Comparison of ENCODE assay signal across 14 cellular contexts in the genomic region with DNA sequence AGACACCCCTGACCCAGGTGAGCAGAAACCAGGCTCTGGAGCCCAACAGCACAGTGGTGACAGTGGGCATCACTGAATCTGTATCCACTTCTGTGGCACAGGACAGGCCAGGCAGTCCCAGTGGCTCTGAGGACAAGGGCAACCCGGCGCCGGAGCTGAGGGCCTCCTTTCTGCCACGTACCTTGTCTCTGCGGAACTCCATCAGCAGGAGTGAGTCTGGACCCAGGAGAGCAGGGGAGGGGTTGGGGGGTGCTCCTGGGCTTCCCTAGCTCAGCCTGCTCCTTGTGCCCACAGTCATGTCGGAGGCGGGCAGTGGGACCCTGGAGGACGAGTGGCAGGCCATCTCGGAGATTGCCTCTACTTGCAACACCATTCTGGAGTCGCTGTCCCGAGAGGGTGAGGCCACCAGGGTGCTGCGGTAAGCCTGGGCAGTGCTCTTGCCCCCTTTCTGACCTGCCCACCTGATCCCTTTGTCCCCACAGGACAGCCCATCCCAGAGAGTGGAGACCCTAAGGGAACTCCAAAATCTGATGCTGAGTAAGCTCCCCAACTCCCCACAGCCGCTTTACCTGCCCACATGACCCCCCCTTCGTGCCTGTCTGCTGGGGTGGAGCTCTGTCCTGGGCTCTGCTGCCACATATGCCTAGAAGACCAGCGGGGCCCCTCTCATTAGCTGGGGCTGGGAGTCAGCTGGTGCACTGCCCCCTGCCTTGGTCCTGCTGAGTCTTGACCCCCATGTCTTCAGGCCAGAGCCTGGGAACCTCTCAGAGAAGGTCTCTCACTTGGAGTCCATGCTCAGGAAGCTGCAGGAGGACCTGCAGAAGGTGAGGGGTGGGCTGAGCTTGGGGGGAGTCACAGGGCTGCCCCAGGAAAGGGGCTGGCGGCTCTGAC. TPM values are rescaled to one million over a fixed set of nuclear protein-coding genes. Genes with fewer than 3 reads are reported as not detected.
DNase-seq lines count a peak whose midpoint lies in the region; ATAC-seq, FAIRE-seq and TF ChIP-seq lines count a peak whose summit lies in the region.
"Had no signal": no experiment of that assay in that cellular context is flagged by ENCODE, and none has a peak within 500 bp of the region (broad histone marks: within the 10 kb centered on the region; RNA-seq: fewer than 3 reads in every experiment).

No MANE protein-coding gene starts in this region.

- no peaks in the 10 kb centered on the region for H3K9me2 ChIP-seq in Karpas-422 (replicated peaks; ENCODE audit: insufficient read depth, low read length)

- intact Hi-C loops in sciatic nerve (cut with DNase I) = no loop called here

- H2AFZ ChIP-seq in Karpas-422 (ENCODE audit: low read length) = no peak overlapping the region

- H3K27ac Mint-ChIP-seq in CD4-positive, CD25-positive, alpha-beta regulatory T cell = peak overlapping the region in 2 of 3 donors; percentile 29 to 77
- no peak overlapping the region for H3K27ac Mint-ChIP-seq in glutamatergic neuron (ENCODE audit: unreplicated experiment)

- TF ChIP-seq CTCF in glutamatergic neuron (IDR thresholded peaks at IDR 0.05; ENCODE audit: partially characterized antibody, unreplicated experiment) = no peak

- H3K9me3 ChIP-seq in CD4-positive, CD25-positive, alpha-beta regulatory T cell (ENCODE audit: control insufficient read depth in 2 of 2, low read length in 2 of 2) = no peaks in the 10 kb centered on the region
- H3K9me3 ChIP-seq in Karpas-422 (ENCODE audit: low read length) = no peaks in the 10 kb centered on the region
- H3K9me3 ChIP-seq: MG63, tibial nerve had no signal

- ATAC-seq in CD4-positive, CD25-positive, alpha-beta regulatory T cell (ENCODE audit: low read depth in 2 of 2) = no peak
- no peak for ATAC-seq in sciatic nerve

- H3K4me1 ChIP-seq in CD4-positive, CD25-positive, alpha-beta regulatory T cell (ENCODE audit: control insufficient read depth, insufficient read depth, low read length, poor library complexity, severe bottlenecking) = peaks cover 34% of the 10 kb centered on the region
- peaks cover 24% of the 10 kb centered on the region for H3K4me1 ChIP-seq in Karpas-422 (ENCODE audit: low read length)

- FAIRE-seq in GM12891 (lab: Jason Lieb, UNC) = no peak
- FAIRE-seq: endometrium had no signal

- H3K9me3 Mint-ChIP-seq in CD4-positive, CD25-positive, alpha-beta regulatory T cell = no peaks in the 10 kb centered on the region
- H3K9me3 Mint-ChIP-seq in glutamatergic neuron (ENCODE audit: unreplicated experiment) = peaks cover 17% of the 10 kb centered on the region

- H3K4me2 ChIP-seq in Karpas-422 (ENCODE audit: low read depth, low read length, poor library complexity, severe bottlenecking) = no peak overlapping the region

- H3K27ac ChIP-seq in CD4-positive, CD25-positive, alpha-beta regulatory T cell (ENCODE audit: insufficient read depth, low read length, poor library complexity, severe bottlenecking) = no peak overlapping the region
- H3K27ac ChIP-seq in Karpas-422 (ENCODE audit: low read length) = no peak overlapping the region

- no peaks in the 10 kb centered on the region; the same call in 1 of the 2 replicates for H3K79me2 ChIP-seq in Karpas-422 (ENCODE audit: low read length)

- H3K4me1 Mint-ChIP-seq in CD4-positive, CD25-positive, alpha-beta regulatory T cell = peaks cover 0 to 37% (median 20%) of the 10 kb centered on the region in 4 donors
- peaks cover 12% of the 10 kb centered on the region for H3K4me1 Mint-ChIP-seq in glutamatergic neuron (ENCODE audit: low read depth, unreplicated experiment)

- H3K36me3 ChIP-seq in CD4-positive, CD25-positive, alpha-beta regulatory T cell (ENCODE audit: control insufficient read depth, insufficient read depth, low read length) = peaks cover 55% of the 10 kb centered on the region
- H3K36me3 ChIP-seq in Karpas-422 (ENCODE audit: insufficient read depth, low read length) = peaks cover 12% of the 10 kb centered on the region; the same call in 1 of the 2 replicates

- H3K36me3 Mint-ChIP-seq in CD4-positive, CD25-positive, alpha-beta regulatory T cell = peaks cover 6% of the 10 kb centered on the region
- no peaks in the 10 kb centered on the region for H3K36me3 Mint-ChIP-seq in glutamatergic neuron (ENCODE audit: unreplicated experiment)

- no peak for DNase-seq in CD4-positive, CD25-positive, alpha-beta regulatory T cell
- peak; percentile 32 for DNase-seq in Karpas-422
- DNase-seq in glutamatergic neuron = peak; percentile 17
- peak; percentile 58 for DNase-seq in sciatic nerve (ENCODE audit: low spot score)
- no peak for DNase-seq in NCI-H2081 (lab: John Stamatoyannopoulos, UW)
- no peak for DNase-seq in GM12891 (ENCODE audit: insufficient read length, low spot score)
- no peak for DNase-seq in nucleus accumbens (lab: John Stamatoyannopoulos, UW)
- DNase-seq in glomerular visceral epithelial cell (ENCODE audit: extremely low spot score) = no peak
- DNase-seq: activated naive CD4-positive, alpha-beta T cell treated with Interleukin-2 at 50 U/mL for 16 hours; MG63; SHP77 treated with DMSO at 0.1 percent for 48 hours; stimulated activated CD4-positive, alpha-beta T cell treated with anti-CD3 and anti-CD28 coated beads, Interleukin-12 subunit alpha, Interleukin-12 subunit beta, amount 100 ng/mL, for 4 hours had no signal

- no peak overlapping the region for H3K9ac ChIP-seq in Karpas-422 (ENCODE audit: low read length)

- peaks cover 11% of the 10 kb centered on the region for H3K27me3 Mint-ChIP-seq in CD4-positive, CD25-positive, alpha-beta regulatory T cell
- H3K27me3 Mint-ChIP-seq in glutamatergic neuron (ENCODE audit: unreplicated experiment) = peaks cover 17% of the 10 kb centered on the region

- H3K4me3 Mint-ChIP-seq in CD4-positive, CD25-positive, alpha-beta regulatory T cell = peak overlapping the region in 1 of 4 donors; percentile 32
- H3K4me3 Mint-ChIP-seq in glutamatergic neuron (ENCODE audit: unreplicated experiment) = no peak overlapping the region

- H3K4me3 ChIP-seq in CD4-positive, CD25-positive, alpha-beta regulatory T cell (ENCODE audit: low read depth, low read length) = no peak overlapping the region
- H3K4me3 ChIP-seq in Karpas-422 (ENCODE audit: low read length) = no peak overlapping the region
- H3K4me3 ChIP-seq: MG63, tibial nerve had no signal

- TF ChIP-seq POLR2A in GM12891 (IDR thresholded peaks at IDR 0.05; ENCODE audit: low read depth, low read length) = no peak

- no peaks in the 10 kb centered on the region for H3K27me3 ChIP-seq in CD4-positive, CD25-positive, alpha-beta regulatory T cell (ENCODE audit: control insufficient read depth, insufficient read depth, low read length)
- H3K27me3 ChIP-seq in Karpas-422 (ENCODE audit: low read length) = no peaks in the 10 kb centered on the region
- H3K27me3 ChIP-seq: MG63, tibial nerve had no signal

- no peaks in the 10 kb centered on the region; the same call in 1 of the 2 replicates for H4K20me1 ChIP-seq in Karpas-422 (ENCODE audit: insufficient read depth, low read depth, low read length)

TF ChIP-seq in GM12891, 5 proteins besides CTCF, POLR2A, EP300 and RAD21:
- TF ChIP-seq POU2F2 (IDR thresholded peaks at IDR 0.05; ENCODE audit: low read depth, low read length) = no peak
TF ChIP-seq in GM12891: peak in this region for 0.

RNA-seq across cellular contexts. Expression of a gene that starts 12.0 kb away (rescaled TPM):
- 200 TPM for total RNA-seq in CD4-positive, CD25-positive, alpha-beta regulatory T cell
- 10 to 100 TPM; 74.7 to 91.5 (median 83.1) TPM for polyA plus RNA-seq in CD4-positive, CD25-positive, alpha-beta regulatory T cell
- 74.6 and 123 TPM in 2 replicates for total RNA-seq in Karpas-422 (2014; rRNA removed; shearing (Covaris generic); ENCODE audit: low replicate concordance)
- total RNA-seq in glutamatergic neuron (ENCODE audit: unreplicated experiment) = 21.4 TPM
- 86.9 TPM for total RNA-seq in sciatic nerve
- polyA plus RNA-seq in GM12891 (2012; ENCODE audit: low read depth, missing spikeins) = 62.2 TPM

RNA-seq across cellular contexts. Expression of a gene that starts 12.8 kb away (rescaled TPM):
- 295 TPM for total RNA-seq in CD4-positive, CD25-positive, alpha-beta regulatory T cell
- polyA plus RNA-seq in CD4-positive, CD25-positive, alpha-beta regulatory T cell = 10 to 100 TPM; 40.3 to 66.1 (median 53.3) TPM
- total RNA-seq in Karpas-422 (2014; rRNA removed; shearing (Covaris generic); ENCODE audit: low replicate concordance) = 42.6 and 44.0 TPM in 2 replicates
- 61.2 TPM for total RNA-seq in glutamatergic neuron (ENCODE audit: unreplicated experiment)
- 95.6 TPM for total RNA-seq in sciatic nerve
- polyA plus RNA-seq in GM12891 (2012; ENCODE audit: low read depth, missing spikeins) = 41.3 TPM

RNA-seq across cellular contexts. Expression of a gene that starts 34.3 kb away (rescaled TPM):
- total RNA-seq in CD4-positive, CD25-positive, alpha-beta regulatory T cell = 61.3 TPM
- 1 to 10 TPM; 1.9 to 2.6 (median 2.2) TPM for polyA plus RNA-seq in CD4-positive, CD25-positive, alpha-beta regulatory T cell
- total RNA-seq in Karpas-422 (2014; rRNA removed; shearing (Covaris generic); ENCODE audit: low replicate concordance) = 20.4 and 28.5 TPM in 2 replicates
- total RNA-seq in glutamatergic neuron (ENCODE audit: unreplicated experiment) (43.3 TPM), sciatic nerve (23.9 TPM)
- 15.4 TPM for polyA plus RNA-seq in GM12891 (2012; ENCODE audit: low read depth, missing spikeins)

RNA-seq across cellular contexts. Expression of a gene that starts 35.9 kb away (rescaled TPM):
- total RNA-seq in CD4-positive, CD25-positive, alpha-beta regulatory T cell = 73.1 TPM
- 10 to 100 TPM in 2 of 4 donors, 1 to 10 TPM in 2; 8.1 to 11.6 (median 9.8) TPM for polyA plus RNA-seq in CD4-positive, CD25-positive, alpha-beta regulatory T cell
- 11.8 and 28.0 TPM in 2 replicates for total RNA-seq in Karpas-422 (2014; rRNA removed; shearing (Covaris generic); ENCODE audit: low replicate concordance)
- total RNA-seq in glutamatergic neuron (ENCODE audit: unreplicated experiment) (58.6 TPM), sciatic nerve (132 TPM)
- 26.7 TPM for polyA plus RNA-seq in GM12891 (2012; ENCODE audit: low read depth, missing spikeins)

RNA-seq across cellular contexts. Expression of a gene that starts 54.3 kb away (rescaled TPM):
- 5.5 TPM for total RNA-seq in CD4-positive, CD25-positive, alpha-beta regulatory T cell
- 1 to 10 TPM in 1 of 4 donors, under 1 TPM in 2, not detected in 1; 0.19 to 1.5 (median 0.76) TPM for polyA plus RNA-seq in CD4-positive, CD25-positive, alpha-beta regulatory T cell
- total RNA-seq in Karpas-422 (2014; rRNA removed; shearing (Covaris generic); ENCODE audit: low replicate concordance) = 0.25 and 0.48 TPM in 2 replicates
- total RNA-seq in glutamatergic neuron (ENCODE audit: unreplicated experiment) (0.69 TPM), sciatic nerve (1.5 TPM)
- polyA plus RNA-seq in GM12891 (2012; ENCODE audit: low read depth, missing spikeins) = 0.09 TPM

Comparison
In these comparisons a context has a peak if more than half of its experiments do, and no peak if none do; other contexts are left out.
1. DNase-seq: peak in Karpas-422 (single experiment), glutamatergic neuron (single experiment) and sciatic nerve (single experiment); none in CD4-positive, CD25-positive, alpha-beta regulatory T cell (0 of 3), NCI-H2081 (0 of 2), GM12891 (single experiment), nucleus accumbens (0 of 56) and glomerular visceral epithelial cell (single experiment).